ENCODE assay signal across 11 cellular contexts in genomic region chrX:70166601-70167590, GRCh38. TPM values are rescaled to one million over a fixed set of nuclear protein-coding genes. Genes with fewer than 3 reads are reported as not detected.
DNase-seq lines count a peak whose midpoint lies in the region; ATAC-seq and TF ChIP-seq lines count a peak whose summit lies in the region.
"Had no signal": no experiment of that assay in that cellular context is flagged by ENCODE, and none has a peak within 500 bp of the region (broad histone marks: within the 10 kb centered on the region; RNA-seq: fewer than 3 reads in every experiment).

No MANE protein-coding gene starts in this region.

- no peak for DNase-seq in activated naive CD4-positive, alpha-beta T cell treated with anti-CD3 and anti-CD28 coated beads, Interleukin-2, amount 50 U/mL, for 16 hours
- DNase-seq in RWPE2 (ENCODE audit: low spot score), result no peak
- DNase-seq in fibroblast of mammary gland (ENCODE audit: low read depth), result peak; percentile 60
- DNase-seq in stimulated activated naive CD8-positive, alpha-beta T cell treated with anti-CD3 and anti-CD28 coated beads, Interleukin-15, amount 100 ng/mL, for 72 hours, result peak in 1 of 2 donors; percentile 32
- no peak for DNase-seq in stimulated activated naive CD4-positive, alpha-beta T cell (lab: John Stamatoyannopoulos, UW)
- no peak for DNase-seq in SHP77 treated with DMSO at 0.1 percent for 48 hours (lab: John Stamatoyannopoulos, UW)
- DNase-seq in colonic mucosa, result no peak
- DNase-seq: activated CD4-positive, alpha-beta T cell treated with anti-CD3 and anti-CD28 coated beads, Interleukin-2, amount 50 U/mL, for 4 hours; Calu3 had no signal

- H3K9me3 Mint-ChIP-seq in activated naive CD4-positive, alpha-beta T cell treated with anti-CD3 and anti-CD28 coated beads, Interleukin-2, amount 50 U/mL, for 24 hours, result no peaks in the 10 kb centered on the region
- no peaks in the 10 kb centered on the region for H3K9me3 Mint-ChIP-seq in stimulated activated naive CD8-positive, alpha-beta T cell treated with anti-CD3 and anti-CD28 coated beads, Interleukin-15, amount 100 ng/mL, for 72 hours

- intact Hi-C loops in colonic mucosa (cut with DNase I), result no loop called here

- H3K4me3 ChIP-seq in RWPE2 (ENCODE audit: severe bottlenecking) (no peak overlapping the region), fibroblast of mammary gland (ENCODE audit: control insufficient read depth, low read depth, low read length) (no peak overlapping the region), colonic mucosa (no peak overlapping the region)

- H3K9ac ChIP-seq in colonic mucosa (ENCODE audit: low read depth in 2 of 2, low read length in 2 of 2), result no peak overlapping the region

- peak; percentile 83 for ATAC-seq in RWPE2 (ENCODE audit: low read depth)
- peak; percentile 95 for ATAC-seq in stimulated activated naive CD8-positive, alpha-beta T cell treated with anti-CD3 and anti-CD28 coated beads, Interleukin-15, amount 100 ng/mL, for 72 hours

- no peaks in the 10 kb centered on the region for H3K27me3 Mint-ChIP-seq in activated naive CD4-positive, alpha-beta T cell treated with anti-CD3 and anti-CD28 coated beads, Interleukin-2, amount 50 U/mL, for 24 hours
- H3K27me3 Mint-ChIP-seq in stimulated activated naive CD8-positive, alpha-beta T cell treated with anti-CD3 and anti-CD28 coated beads, Interleukin-15, amount 100 ng/mL, for 72 hours, result no peaks in the 10 kb centered on the region

- peak overlapping the region; percentile 66 for H3K27ac ChIP-seq in RWPE2 (ENCODE audit: poor library complexity, severe bottlenecking)
- no peak overlapping the region for H3K27ac ChIP-seq in colonic mucosa

- H3K36me3 Mint-ChIP-seq in activated naive CD4-positive, alpha-beta T cell treated with anti-CD3 and anti-CD28 coated beads, Interleukin-2, amount 50 U/mL, for 24 hours, result peaks cover 5% of the 10 kb centered on the region

- H3K27me3 ChIP-seq in RWPE2 (ENCODE audit: insufficient read depth, poor library complexity, severe bottlenecking), result no peaks in the 10 kb centered on the region
- H3K27me3 ChIP-seq in colonic mucosa, result no peaks in the 10 kb centered on the region

- H3K9me3 ChIP-seq in RWPE2 (ENCODE audit: severe bottlenecking) (no peaks in the 10 kb centered on the region), colonic mucosa (no peaks in the 10 kb centered on the region)

- H3K4me1 Mint-ChIP-seq in activated naive CD4-positive, alpha-beta T cell treated with anti-CD3 and anti-CD28 coated beads, Interleukin-2, amount 50 U/mL, for 24 hours, result no peaks in the 10 kb centered on the region
- H3K4me1 Mint-ChIP-seq in stimulated activated naive CD8-positive, alpha-beta T cell treated with anti-CD3 and anti-CD28 coated beads, Interleukin-15, amount 100 ng/mL, for 72 hours, result peaks cover 9% of the 10 kb centered on the region

- peaks cover 6% of the 10 kb centered on the region; the same call in 1 of the 2 replicates for H3K36me3 ChIP-seq in RWPE2 (ENCODE audit: low read depth)
- H3K36me3 ChIP-seq in colonic mucosa, result no peaks in the 10 kb centered on the region

- H3K4me3 Mint-ChIP-seq in activated naive CD4-positive, alpha-beta T cell treated with anti-CD3 and anti-CD28 coated beads, Interleukin-2, amount 50 U/mL, for 24 hours, result no peak overlapping the region
- no peak overlapping the region for H3K4me3 Mint-ChIP-seq in stimulated activated naive CD8-positive, alpha-beta T cell treated with anti-CD3 and anti-CD28 coated beads, Interleukin-15, amount 100 ng/mL, for 72 hours

- H3K4me1 ChIP-seq in RWPE2 (ENCODE audit: insufficient read depth, poor library complexity, severe bottlenecking) (peaks cover 20% of the 10 kb centered on the region), colonic mucosa (no peaks in the 10 kb centered on the region)

- peak overlapping the region; percentile 65 for H3K27ac Mint-ChIP-seq in activated naive CD4-positive, alpha-beta T cell treated with anti-CD3 and anti-CD28 coated beads, Interleukin-2, amount 50 U/mL, for 24 hours
- H3K27ac Mint-ChIP-seq in stimulated activated naive CD8-positive, alpha-beta T cell treated with anti-CD3 and anti-CD28 coated beads, Interleukin-15, amount 100 ng/mL, for 72 hours, result peak overlapping the region in 1 of 2 donors; percentile 31

- no peak for TF ChIP-seq CTCF in RWPE2 (IDR thresholded peaks at IDR 0.05; ENCODE audit: poor library complexity, severe bottlenecking)
- no peak for TF ChIP-seq CTCF in fibroblast of mammary gland (conservative IDR thresholded peaks at IDR 0.05; ENCODE audit: control insufficient read depth, insufficient read depth, low read depth, low read length)
- TF ChIP-seq CTCF in colonic mucosa (IDR thresholded peaks at IDR 0.05), result no peak

RNA-seq across cellular contexts. Expression of gene DGAT2L6, which starts 10.4 kb away (rescaled TPM):
- not detected for total RNA-seq in colonic mucosa
- total RNA-seq: Calu3, NCI-H460 had no signal

RNA-seq across cellular contexts. Expression of gene IGBP1, which starts 33.6 kb away (rescaled TPM):
- 10 to 100 TPM; 48.0 to 87.5 TPM for total RNA-seq in colonic mucosa
